15 cellular contexts compared by ENCODE assay signal in the genomic region with DNA sequence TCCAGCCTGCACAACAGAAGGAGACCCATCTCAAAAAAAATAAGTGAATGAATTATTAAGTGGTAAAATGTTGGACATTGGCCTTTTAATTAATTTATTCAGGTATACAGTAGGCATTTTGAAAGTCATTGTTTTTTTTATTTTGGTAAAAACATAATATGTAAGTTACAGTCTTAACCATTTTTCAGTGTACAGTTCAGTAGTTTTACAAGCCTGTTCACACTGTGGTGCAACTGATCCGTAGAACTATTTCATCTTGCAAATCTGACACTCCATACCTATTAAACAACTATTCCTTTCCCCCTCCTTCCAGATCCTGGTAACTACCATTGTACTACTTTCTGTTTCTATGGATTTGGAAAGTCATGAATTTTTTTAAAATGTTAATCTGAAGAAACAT. TPM values are rescaled to one million over a fixed set of nuclear protein-coding genes. Genes with fewer than 3 reads are reported as not detected.
DNase-seq lines count a peak whose midpoint lies in the region; ATAC-seq, FAIRE-seq and TF ChIP-seq lines count a peak whose summit lies in the region.
"Had no signal": no experiment of that assay in that cellular context is flagged by ENCODE, and none has a peak within 500 bp of the region (broad histone marks: within the 10 kb centered on the region; RNA-seq: fewer than 3 reads in every experiment).

No MANE protein-coding gene starts in this region.

- no peak overlapping the region for H3K4me3 Mint-ChIP-seq in astrocyte (ENCODE audit: unreplicated experiment)
- no peak overlapping the region for H3K4me3 Mint-ChIP-seq in naive thymus-derived CD8-positive, alpha-beta T cell
- H3K4me3 Mint-ChIP-seq: CD14-positive monocyte; CD8-positive, alpha-beta memory T cell had no signal

- peaks cover 39% of the 10 kb centered on the region for H3K79me2 ChIP-seq in astrocyte (ENCODE audit: insufficient read depth, low read length)

- FAIRE-seq in GM18507 (lab: Jason Lieb, UNC) (peak; percentile 5), astrocyte (lab: Jason Lieb, UNC) (peak; percentile 41)
- FAIRE-seq: A549, GM12892 had no signal

- POLR2A ChIA-PET in HEK293 (lab: Yijun Ruan, JAX): no interaction called here
- POLR2A ChIA-PET in naive thymus-derived CD8-positive, alpha-beta T cell (lab: Charles Lee): no interaction called here

- no peak overlapping the region for H2AFZ ChIP-seq in astrocyte (ENCODE audit: low read depth, low read length)

- CTCF ChIA-PET in HEK293 (lab: Yijun Ruan, JAX): no interaction called here

- TF ChIP-seq CTCF in HEK293 (tag by site-specific recombination; IDR thresholded peaks at IDR 0.05): no peak
- no peak for TF ChIP-seq CTCF in astrocyte (IDR thresholded peaks at IDR 0.05; ENCODE audit: insufficient read depth, low read depth, low read length)

- H3K27ac ChIP-seq in HEK293 (ENCODE audit: extremely low read depth, low read depth, low read length): no peak overlapping the region
- no peak overlapping the region for H3K27ac ChIP-seq in astrocyte (ENCODE audit: low read depth, low read length)
- H3K27ac ChIP-seq: A549 had no signal

- H3K27me3 ChIP-seq in astrocyte (ENCODE audit: insufficient read depth, low read length): no peaks in the 10 kb centered on the region

- no peak overlapping the region for H3K27ac Mint-ChIP-seq in astrocyte (ENCODE audit: unreplicated experiment)
- H3K27ac Mint-ChIP-seq in naive thymus-derived CD8-positive, alpha-beta T cell: peak overlapping the region in 6 of 10 donors; percentile 9 to 71 (median 43)

- no peak for DNase-seq in GM18507 (ENCODE audit: extremely low spot score, insufficient read length, low read depth)
- no peak for DNase-seq in astrocyte (ENCODE audit: low read depth)
- no peak for DNase-seq in naive thymus-derived CD8-positive, alpha-beta T cell
- no peak for DNase-seq in NCI-H1436 treated with DMSO at 0.1 percent for 48 hours (lab: John Stamatoyannopoulos, UW)
- no peak for DNase-seq in iPS-NIHi11 (ENCODE audit: low spot score)
- no peak for DNase-seq in NCI-H510A treated with DMSO at 0.1 percent for 48 hours (lab: John Stamatoyannopoulos, UW)
- DNase-seq: Caco-2; CD8-positive, alpha-beta memory T cell; DND-41; GDM1; HCEC 1CT had no signal

- peaks cover 37% of the 10 kb centered on the region for H3K4me1 Mint-ChIP-seq in astrocyte (ENCODE audit: low read depth, unreplicated experiment)
- H3K4me1 Mint-ChIP-seq in naive thymus-derived CD8-positive, alpha-beta T cell: peaks cover 36 to 76% (median 70%) of the 10 kb centered on the region in 4 donors

- no peaks in the 10 kb centered on the region for H3K27me3 Mint-ChIP-seq in astrocyte (ENCODE audit: low read depth, unreplicated experiment)
- H3K27me3 Mint-ChIP-seq in naive thymus-derived CD8-positive, alpha-beta T cell: no peaks in the 10 kb centered on the region
- H3K27me3 Mint-ChIP-seq: CD8-positive, alpha-beta memory T cell had no signal

- no peak for ATAC-seq in naive thymus-derived CD8-positive, alpha-beta T cell
- ATAC-seq: A549 had no signal

- H3K4me1 ChIP-seq in HEK293 (ENCODE audit: control insufficient read depth, insufficient read depth, low read length) (no peaks in the 10 kb centered on the region), astrocyte (ENCODE audit: insufficient read depth, low read length) (peaks cover 24% of the 10 kb centered on the region)
- H3K4me1 ChIP-seq: Caco-2 had no signal

- H3K4me2 ChIP-seq in astrocyte (ENCODE audit: low read length): no peak overlapping the region
- H3K4me2 ChIP-seq: A549 had no signal

- H3K9me3 Mint-ChIP-seq in astrocyte (ENCODE audit: unreplicated experiment): peaks cover 6% of the 10 kb centered on the region
- H3K9me3 Mint-ChIP-seq in naive thymus-derived CD8-positive, alpha-beta T cell: peaks cover 0 to 6% (median 0%) of the 10 kb centered on the region in 9 donors
- H3K9me3 Mint-ChIP-seq: CD8-positive, alpha-beta memory T cell had no signal

- H3K9me3 ChIP-seq in HEK293 (ENCODE audit: control insufficient read depth, insufficient read depth, low read depth, low read length): no peaks in the 10 kb centered on the region
- H3K9me3 ChIP-seq in astrocyte (ENCODE audit: insufficient read depth, low read depth, low read length): no peaks in the 10 kb centered on the region

- H3K36me3 Mint-ChIP-seq in astrocyte (ENCODE audit: low read depth, unreplicated experiment): peaks cover 10% of the 10 kb centered on the region
- peaks cover 7 to 28% (median 11%) of the 10 kb centered on the region in 3 donors for H3K36me3 Mint-ChIP-seq in naive thymus-derived CD8-positive, alpha-beta T cell

- H4K20me1 ChIP-seq in astrocyte (ENCODE audit: insufficient read depth, low read length): no peaks in the 10 kb centered on the region

- H3K9ac ChIP-seq in astrocyte (ENCODE audit: low read length): no peak overlapping the region

- H3K36me3 ChIP-seq in HEK293 (ENCODE audit: control insufficient read depth in 2 of 2, insufficient read depth in 1 of 2, low read length in 2 of 2) (no peaks in the 10 kb centered on the region), astrocyte (ENCODE audit: insufficient read depth, low read length) (no peaks in the 10 kb centered on the region)

- H3K4me3 ChIP-seq in HEK293 (ENCODE audit: low read depth, low read length) (no peak overlapping the region), astrocyte (ENCODE audit: insufficient read depth, low read depth, low read length) (no peak overlapping the region)
- H3K4me3 ChIP-seq: A549 had no signal

TF ChIP-seq in HEK293, 187 proteins besides CTCF, POLR2A, EP300 and RAD21:
- TF ChIP-seq ZXDB (tag by site-specific recombination; IDR thresholded peaks at IDR 0.05) (no peak), ZNF610 (tag by site-specific recombination; IDR thresholded peaks at IDR 0.05; ENCODE audit: borderline replicate concordance) (no peak), ZNF18 (tag by site-specific recombination; IDR thresholded peaks at IDR 0.05) (peak; percentile 70), ELK4 (IDR thresholded peaks at IDR 0.05; ENCODE audit: borderline replicate concordance, low read depth, low read length) (no peak)

RNA-seq across cellular contexts. Expression of gene APH1B, which starts 36.1 kb away (rescaled TPM):
- total RNA-seq in astrocyte: 14.7 and 18.2 TPM in 2 replicates
- total RNA-seq in naive thymus-derived CD8-positive, alpha-beta T cell: 10 to 100 TPM; 27.0 to 28.5 TPM
- 10 to 100 TPM in 2 of 3 donors, 1 to 10 TPM in 1; 8.3 to 14.3 (median 11.1) TPM for polyA plus RNA-seq in naive thymus-derived CD8-positive, alpha-beta T cell

RNA-seq across cellular contexts. Expression of gene RAB8B, which starts 51.9 kb away (rescaled TPM):
- total RNA-seq in astrocyte: 45.7 and 49.3 TPM in 2 replicates
- total RNA-seq in naive thymus-derived CD8-positive, alpha-beta T cell: 10 to 100 TPM; 78.4 to 79.6 TPM
- 10 to 100 TPM; 35.1 to 40.7 (median 35.3) TPM for polyA plus RNA-seq in naive thymus-derived CD8-positive, alpha-beta T cell
